In the genomic region with DNA sequence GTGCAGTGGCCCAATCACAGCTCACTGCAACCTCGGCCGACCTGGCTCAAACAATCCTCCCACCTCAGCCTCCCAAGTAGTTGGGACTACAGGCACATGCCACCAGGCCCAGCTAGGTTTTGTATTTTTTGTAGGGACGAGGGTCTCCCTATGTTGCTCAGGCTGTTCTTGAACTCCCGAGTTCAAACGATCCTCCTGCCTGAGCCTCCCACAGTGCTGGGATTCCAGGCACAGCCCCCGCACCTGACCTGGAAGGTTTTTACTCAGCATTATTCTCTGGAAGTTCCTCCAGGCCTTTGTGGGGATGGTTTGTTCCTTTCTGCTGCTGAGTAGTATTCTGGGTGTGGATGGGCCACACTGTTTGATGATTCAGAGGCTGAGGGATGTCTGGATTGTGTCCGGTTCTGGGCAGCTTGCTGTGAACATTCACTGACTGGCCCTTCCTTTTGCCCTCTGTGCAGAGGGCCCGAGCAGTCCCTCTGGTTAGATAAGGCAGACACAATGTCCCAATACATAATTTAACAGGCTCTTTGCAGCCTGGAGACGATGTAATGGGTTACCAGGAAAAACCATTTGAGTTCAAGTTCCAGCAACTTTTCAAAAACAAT, we compare ENCODE assay signal across 10 cellular contexts. TPM values are rescaled to one million over a fixed set of nuclear protein-coding genes. Genes with fewer than 3 reads are reported as not detected.
DNase-seq lines count a peak whose midpoint lies in the region; ATAC-seq and TF ChIP-seq lines count a peak whose summit lies in the region.
"Had no signal": no experiment of that assay in that cellular context is flagged by ENCODE, and none has a peak within 500 bp of the region (broad histone marks: within the 10 kb centered on the region; RNA-seq: fewer than 3 reads in every experiment).

No MANE protein-coding gene starts in this region.

- DNase-seq in AG09309 (ENCODE audit: low read depth), result peak; percentile 83
- DNase-seq in SJSA1 (ENCODE audit: low read depth in 1 of 2, low spot score in 2 of 2), result peak; percentile 55 to 67
- DNase-seq in fibroblast of villous mesenchyme (ENCODE audit: low read depth), result peak; percentile 95
- no peak for DNase-seq in omental fat pad (ENCODE audit: low spot score)
- no peak for DNase-seq in T1000 (lab: John Stamatoyannopoulos, UW)
- no peak for DNase-seq in NK-92 (lab: John Stamatoyannopoulos, UW; ENCODE audit: unreplicated experiment)
- DNase-seq in DMS53 (lab: John Stamatoyannopoulos, UW), result no peak
- DNase-seq: CD4-positive, alpha-beta T cell had no signal

- no peaks in the 10 kb centered on the region for H3K27me3 ChIP-seq in SJSA1 (replicated peaks)

- H3K9me3 ChIP-seq in SJSA1 (replicated peaks), result no peaks in the 10 kb centered on the region

- H3K4me3 ChIP-seq in AG09309 (ENCODE audit: control insufficient read depth, low read depth, low read length) (no peak overlapping the region), SJSA1 (no peak overlapping the region), fibroblast of villous mesenchyme (ENCODE audit: low read depth, low read length) (no peak overlapping the region)

- peak; percentile 87 for ATAC-seq in omental fat pad (ENCODE audit: low FRiP score)
- ATAC-seq in GM18909 (IDR thresholded peaks at IDR 0.05; ENCODE audit: poor library complexity, unreplicated experiment), result no peak
- ATAC-seq: natural killer cell treated with Interleukin-12 subunit alpha and Interleukin-12 subunit beta and Interleukin-15 and Interleukin-18, amount 100 ng/mL, for 72 hours had no signal

- no peak for TF ChIP-seq CTCF in AG09309 (IDR thresholded peaks at IDR 0.05; ENCODE audit: control insufficient read depth, insufficient read depth, low read depth, low read length, missing control alignments)
- no peak for TF ChIP-seq CTCF in fibroblast of villous mesenchyme (IDR thresholded peaks at IDR 0.05; ENCODE audit: insufficient read depth, low read depth, low read length)
- TF ChIP-seq CTCF in omental fat pad (IDR thresholded peaks at IDR 0.05), result no peak

- no peak overlapping the region; the same call in 1 of the 2 replicates for H3K27ac ChIP-seq in SJSA1

- no peaks in the 10 kb centered on the region for H3K36me3 ChIP-seq in SJSA1

- H3K4me1 ChIP-seq in SJSA1 (replicated peaks), result peaks cover 18% of the 10 kb centered on the region

RNA-seq across cellular contexts. Expression of gene TRAPPC10, which starts 6.0 kb away (rescaled TPM):
- 29.1 and 30.2 TPM in 2 replicates for total RNA-seq in SJSA1 (2014; rRNA removed; shearing (Covaris generic))
- 27.1 and 28.5 TPM in 2 replicates for total RNA-seq in fibroblast of villous mesenchyme
- total RNA-seq in omental fat pad, result 10 to 100 TPM; 29.3 to 42.8 (median 36.6) TPM

Comparison
In these comparisons a context has a peak if more than half of its experiments do, and no peak if none do; other contexts are left out.
1. DNase-seq: peak in AG09309 (single experiment), SJSA1 (2 of 2) and fibroblast of villous mesenchyme (single experiment); none in omental fat pad (single experiment), T1000 (single experiment), NK-92 (single experiment) and DMS53 (single experiment).